Comparison of ENCODE assay signal across 26 cellular contexts in the genomic region with DNA sequence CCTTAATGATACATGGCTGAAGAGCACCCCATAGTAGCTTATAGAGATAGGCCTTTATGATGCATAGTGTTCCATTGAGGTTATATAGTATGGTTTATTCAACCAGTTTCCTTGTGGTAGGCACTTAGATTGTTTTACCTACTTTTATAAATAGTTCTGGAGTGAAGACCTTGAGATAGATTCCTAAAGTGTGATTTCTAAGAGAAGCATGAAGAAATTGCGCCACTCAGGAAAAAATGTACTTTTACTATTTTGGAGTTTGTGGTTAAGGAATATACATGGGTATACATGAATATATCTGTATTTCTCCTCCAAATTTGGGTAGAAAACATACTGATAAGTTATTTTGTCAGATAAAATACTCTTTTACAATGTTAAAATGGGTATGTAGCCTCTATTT.
DNase-seq lines count a peak whose midpoint lies in the region; ATAC-seq and TF ChIP-seq lines count a peak whose summit lies in the region.
"Had no signal": no experiment of that assay in that cellular context is flagged by ENCODE, and none has a peak within 500 bp of the region (broad histone marks: within the 10 kb centered on the region; RNA-seq: fewer than 3 reads in every experiment).

No MANE protein-coding gene starts in this region.

- no peak for TF ChIP-seq CTCF in choroid plexus epithelial cell (conservative IDR thresholded peaks at IDR 0.05; ENCODE audit: low read depth, low read length)

- no peaks in the 10 kb centered on the region for H3K27me3 Mint-ChIP-seq in activated T-cell treated with anti-CD3 and anti-CD28 coated beads, Interleukin-2, amount 50 U/mL, for 72 hours (ENCODE audit: low read depth)
- H3K27me3 Mint-ChIP-seq: IgD-negative memory B cell had no signal

- H3K9me3 Mint-ChIP-seq in activated T-cell treated with anti-CD3 and anti-CD28 coated beads, Interleukin-2, amount 50 U/mL, for 72 hours: no peaks in the 10 kb centered on the region
- no peaks in the 10 kb centered on the region for H3K9me3 Mint-ChIP-seq in stimulated activated effector memory CD8-positive, alpha-beta T cell treated with anti-CD3 and anti-CD28 coated beads, Interleukin-12 subunit alpha, Interleukin-12 subunit beta, amount 100 ng/mL, for 72 hours
- H3K9me3 Mint-ChIP-seq: IgD-negative memory B cell had no signal

- peaks cover 32 to 65% of the 10 kb centered on the region in 2 donors for H3K36me3 Mint-ChIP-seq in activated T-cell treated with anti-CD3 and anti-CD28 coated beads, Interleukin-2, amount 50 U/mL, for 72 hours (ENCODE audit: insufficient read depth in 2 of 2)
- H3K36me3 Mint-ChIP-seq in stimulated activated effector memory CD8-positive, alpha-beta T cell treated with anti-CD3 and anti-CD28 coated beads, Interleukin-12 subunit alpha, Interleukin-12 subunit beta, amount 100 ng/mL, for 72 hours: no peaks in the 10 kb centered on the region

- ATAC-seq in activated T-cell treated with anti-CD3 and anti-CD28 coated beads, Interleukin-2, amount 50 U/mL, for 72 hours (replicated peaks in 1 of 2): no peak
- ATAC-seq in SK-N-SH treated with all-trans-retinoic acid at 6 μM for 48 hours: no peak
- no peak for ATAC-seq in stimulated activated effector memory CD8-positive, alpha-beta T cell treated with anti-CD3 and anti-CD28 coated beads, Interleukin-12 subunit alpha, Interleukin-12 subunit beta, amount 100 ng/mL, for 72 hours
- ATAC-seq: lower lobe of right lung, psoas muscle had no signal

- no peak overlapping the region for H3K4me3 Mint-ChIP-seq in activated T-cell treated with anti-CD3 and anti-CD28 coated beads, Interleukin-2, amount 50 U/mL, for 72 hours
- no peak overlapping the region for H3K4me3 Mint-ChIP-seq in stimulated activated effector memory CD8-positive, alpha-beta T cell treated with anti-CD3 and anti-CD28 coated beads, Interleukin-12 subunit alpha, Interleukin-12 subunit beta, amount 100 ng/mL, for 72 hours
- H3K4me3 Mint-ChIP-seq: IgD-negative memory B cell had no signal

- H3K27ac Mint-ChIP-seq in activated T-cell treated with anti-CD3 and anti-CD28 coated beads, Interleukin-2, amount 50 U/mL, for 72 hours: peak overlapping the region; percentile 18
- no peak overlapping the region for H3K27ac Mint-ChIP-seq in stimulated activated effector memory CD8-positive, alpha-beta T cell treated with anti-CD3 and anti-CD28 coated beads, Interleukin-12 subunit alpha, Interleukin-12 subunit beta, amount 100 ng/mL, for 72 hours

- peaks cover 40% of the 10 kb centered on the region for H3K4me1 Mint-ChIP-seq in activated T-cell treated with anti-CD3 and anti-CD28 coated beads, Interleukin-2, amount 50 U/mL, for 72 hours (ENCODE audit: low read depth)
- H3K4me1 Mint-ChIP-seq in stimulated activated effector memory CD8-positive, alpha-beta T cell treated with anti-CD3 and anti-CD28 coated beads, Interleukin-12 subunit alpha, Interleukin-12 subunit beta, amount 100 ng/mL, for 72 hours: peaks cover 20% of the 10 kb centered on the region

- no peak for DNase-seq in activated T-cell treated with anti-CD3 and anti-CD28 coated beads, Interleukin-2, amount 50 U/mL, for 72 hours
- no peak for DNase-seq in activated T-cell treated with anti-CD3 and anti-CD28 coated beads, Interleukin-2, amount 50 U/mL, for 1 hour
- DNase-seq in EL (peak; percentile 7), choroid plexus epithelial cell (ENCODE audit: low read depth) (peak; percentile 35), non-pigmented ciliary epithelial cell (ENCODE audit: low read depth) (peak; percentile 13), T1000 (lab: John Stamatoyannopoulos, UW) (no peak)
- DNase-seq in stimulated activated effector memory CD8-positive, alpha-beta T cell treated with anti-CD3 and anti-CD28 coated beads, Interleukin-12 subunit alpha, Interleukin-12 subunit beta, amount 100 ng/mL, for 72 hours (ENCODE audit: low spot score in 2 of 2): no peak
- DNase-seq: activated CD8-positive, alpha-beta memory T cell treated with anti-CD3 and anti-CD28 coated beads, Interleukin-2, amount 50 U/mL, for 4 hours; activated gamma-delta T cell; anterior cingulate cortex; dermis blood vessel endothelial cell; head of caudate nucleus; kidney glomerular epithelial cell; lower lobe of right lung; NCI-H1105; NCI-H2029 treated with DMSO at 0.1 percent for 48 hours; NCI-H226; psoas muscle; RPMI8226; stimulated activated CD4-positive, alpha-beta T cell treated with anti-CD3 and anti-CD28 coated beads, Interleukin-1b, Interleukin-23, amount 100 ng/mL, for 48 hours; T-helper 2 cell had no signal

- no peak overlapping the region for H3K4me3 ChIP-seq in choroid plexus epithelial cell (ENCODE audit: low read depth, low read length)
- H3K4me3 ChIP-seq: BLaER1, lower lobe of right lung, psoas muscle, skin epidermis, vagina had no signal

TF ChIP-seq in SK-N-SH treated with all-trans-retinoic acid at 6 μM for 48 hours, 23 proteins besides CTCF, POLR2A, EP300 and RAD21:
- TF ChIP-seq GLIS3 (CRISPR knock-in tag; IDR thresholded peaks at IDR 0.05) (no peak), CREB5 (CRISPR knock-in tag; IDR thresholded peaks at IDR 0.05; ENCODE audit: low read depth) (no peak), POU6F1 (CRISPR knock-in tag; IDR thresholded peaks at IDR 0.05; ENCODE audit: borderline replicate concordance, low read depth) (no peak), SNAI2 (CRISPR knock-in tag; IDR thresholded peaks at IDR 0.05) (no peak), ZNF565 (CRISPR knock-in tag; conservative IDR thresholded peaks at IDR 0.05; ENCODE audit: low read depth) (no peak), ARNTL (CRISPR knock-in tag; IDR thresholded peaks at IDR 0.05; ENCODE audit: borderline replicate concordance, low read depth) (no peak), ZFP30 (CRISPR knock-in tag; IDR thresholded peaks at IDR 0.05) (no peak), ZC3H10 (CRISPR knock-in tag; IDR thresholded peaks at IDR 0.05) (no peak), CSDC2 (CRISPR knock-in tag; IDR thresholded peaks at IDR 0.05) (no peak), ISL1 (CRISPR knock-in tag; IDR thresholded peaks at IDR 0.05) (no peak), CSRNP3 (CRISPR knock-in tag; IDR thresholded peaks at IDR 0.05) (no peak), ZNF70 (CRISPR knock-in tag; IDR thresholded peaks at IDR 0.05) (no peak), PATZ1 (CRISPR knock-in tag; IDR thresholded peaks at IDR 0.05; ENCODE audit: borderline replicate concordance) (no peak)

Comparison
In these comparisons a context has a peak if more than half of its experiments do, and no peak if none do; other contexts are left out.
1. DNase-seq: peak in EL (single experiment), choroid plexus epithelial cell (single experiment) and non-pigmented ciliary epithelial cell (single experiment); none in activated T-cell treated with anti-CD3 and anti-CD28 coated beads, Interleukin-2, amount 50 U/mL, for 72 hours (0 of 2), activated T-cell treated with anti-CD3 and anti-CD28 coated beads, Interleukin-2, amount 50 U/mL, for 1 hour (single experiment), stimulated activated effector memory CD8-positive, alpha-beta T cell treated with anti-CD3 and anti-CD28 coated beads, Interleukin-12 subunit alpha, Interleukin-12 subunit beta, amount 100 ng/mL, for 72 hours (0 of 2) and T1000 (single experiment).